In genomic region chr10:114239117-114239993, GRCh38 we compare ENCODE assay signal across 8 cellular contexts. TPM values are rescaled to one million over a fixed set of nuclear protein-coding genes. Genes with fewer than 3 reads are reported as not detected.
DNase-seq lines count a peak whose midpoint lies in the region; ATAC-seq and TF ChIP-seq lines count a peak whose summit lies in the region.

Gene VWA2 (plus strand): TSS chr10:114239254. CDS start chr10:114248714, 9,460 bp downstream.

- TF ChIP-seq POLR2A in erythroblast (IDR thresholded peaks at IDR 0.05; ENCODE audit: low read length), result no peak

- peak within 1 kb of the TSS; percentile 50 for H3K4me3 Mint-ChIP-seq in stimulated activated memory B cell treated with anti-CD40 and anti-IgM and Interleukin-4, amounts not matched to agents 10 μg/mL and 1 μg/mL and 100 μg/mL, for 72 hours

- peaks cover 3% of the 10 kb centered on the region for H3K27me3 ChIP-seq in GM06990 (replicated peaks; ENCODE audit: control insufficient read depth, insufficient read depth, low read length)

- no peaks in the 10 kb centered on the region for H3K36me3 ChIP-seq in GM06990 (ENCODE audit: control insufficient read depth, insufficient read depth, low read length)

- H3K9me3 Mint-ChIP-seq in activated naive CD4-positive, alpha-beta T cell treated with anti-CD3 and anti-CD28 coated beads, Interleukin-2, amount 50 U/mL, for 72 hours, result no peaks in the 10 kb centered on the region
- H3K9me3 Mint-ChIP-seq in stimulated activated memory B cell treated with anti-CD40 and anti-IgM and Interleukin-4, amounts not matched to agents 10 μg/mL and 1 μg/mL and 100 μg/mL, for 72 hours, result no peaks in the 10 kb centered on the region

- ATAC-seq in activated naive CD4-positive, alpha-beta T cell treated with anti-CD3 and anti-CD28 coated beads, Interleukin-2, amount 50 U/mL, for 72 hours, result peak; percentile 70 to 87
- ATAC-seq in left lobe of liver (peak; percentile 79), GM21447 (IDR thresholded peaks at IDR 0.05; ENCODE audit: unreplicated experiment) (no peak)
- peak; percentile 60 for ATAC-seq in stimulated activated memory B cell treated with anti-CD40 and anti-IgM and Interleukin-4, amounts not matched to agents 10 μg/mL and 1 μg/mL and 100 μg/mL, for 72 hours

- peaks cover 0 to 4% of the 10 kb centered on the region in 2 donors for H3K36me3 Mint-ChIP-seq in activated naive CD4-positive, alpha-beta T cell treated with anti-CD3 and anti-CD28 coated beads, Interleukin-2, amount 50 U/mL, for 72 hours
- no peaks in the 10 kb centered on the region for H3K36me3 Mint-ChIP-seq in stimulated activated memory B cell treated with anti-CD40 and anti-IgM and Interleukin-4, amounts not matched to agents 10 μg/mL and 1 μg/mL and 100 μg/mL, for 72 hours

- peak within 1 kb of the TSS; percentile 28 for H3K4me3 ChIP-seq in GM06990 (replicated peaks; ENCODE audit: low read depth, low read length)

- no peak within 1 kb of the TSS for H3K27ac Mint-ChIP-seq in activated naive CD4-positive, alpha-beta T cell treated with anti-CD3 and anti-CD28 coated beads, Interleukin-2, amount 50 U/mL, for 72 hours
- H3K27ac Mint-ChIP-seq in stimulated activated memory B cell treated with anti-CD40 and anti-IgM and Interleukin-4, amounts not matched to agents 10 μg/mL and 1 μg/mL and 100 μg/mL, for 72 hours, result no peak within 1 kb of the TSS

- DNase-seq in GM06990 (ENCODE audit: extremely low read depth, insufficient read length) (peak; percentile 46), NCI-H1105 (lab: John Stamatoyannopoulos, UW) (peak; percentile 40), left lobe of liver (ENCODE audit: low spot score) (peak; percentile 50), erythroblast (lab: John Stamatoyannopoulos, UW) (no peak)
- peak in 1 of 2 donors; percentile 41 for DNase-seq in activated naive CD4-positive, alpha-beta T cell treated with anti-CD3 and anti-CD28 coated beads, Interleukin-2, amount 50 U/mL, for 72 hours (ENCODE audit: low spot score in 2 of 2)
- DNase-seq in effector CD8-positive, alpha-beta T cell (lab: John Stamatoyannopoulos, UW), result no peak

- peaks cover 13% of the 10 kb centered on the region for H3K4me1 Mint-ChIP-seq in stimulated activated memory B cell treated with anti-CD40 and anti-IgM and Interleukin-4, amounts not matched to agents 10 μg/mL and 1 μg/mL and 100 μg/mL, for 72 hours

- H3K27me3 Mint-ChIP-seq in stimulated activated memory B cell treated with anti-CD40 and anti-IgM and Interleukin-4, amounts not matched to agents 10 μg/mL and 1 μg/mL and 100 μg/mL, for 72 hours, result peaks cover 89% of the 10 kb centered on the region

- TF ChIP-seq CTCF in GM06990 (IDR thresholded peaks at IDR 0.05; ENCODE audit: insufficient read depth, low read length, poor library complexity, severe bottlenecking), result peak; percentile 45

RNA-seq across cellular contexts. Expression of gene VWA2, which starts in this region (rescaled TPM):
- total RNA-seq in activated naive CD4-positive, alpha-beta T cell treated with anti-CD3 and anti-CD28 coated beads, Interleukin-2, amount 50 U/mL, for 72 hours, result under 1 TPM in 1 of 2 donors, not detected in 1; 0.08 TPM
- total RNA-seq in left lobe of liver, result 0.05 TPM

Comparison
In these comparisons a context has a peak if more than half of its experiments do, and no peak if none do; other contexts are left out.
1. Peak in ATAC-seq in activated naive CD4-positive, alpha-beta T cell treated with anti-CD3 and anti-CD28 coated beads, Interleukin-2, amount 50 U/mL, for 72 hours; RNA of the gene not detected or under 1 TPM.
2. Peak in DNase-seq and ATAC-seq in left lobe of liver; RNA of the gene not detected or under 1 TPM.
3. DNase-seq: peak in GM06990 (single experiment) and NCI-H1105 (single experiment); none in effector CD8-positive, alpha-beta T cell (single experiment) and erythroblast (0 of 2).